In genomic region chr17:66661411-66661843, GRCh38 we compare ENCODE assay signal across 9 cellular contexts.
A peak's percentile ranks its signal among the peaks of the same experiment; 100 is the strongest.
DNase-seq lines count a peak whose midpoint lies in the region; ATAC-seq and TF ChIP-seq lines count a peak whose summit lies in the region.
"Had no signal": no experiment of that assay in that cellular context is flagged by ENCODE, and none has a peak within 500 bp of the region (broad histone marks: within the 10 kb centered on the region; RNA-seq: fewer than 3 reads in every experiment).

No MANE protein-coding gene starts in this region.

- no peak overlapping the region for H3K27ac Mint-ChIP-seq in activated T-helper 2 cell treated with anti-CD3 and anti-CD28 coated beads, Interferon-gamma antibody, Interleukin-2, Interleukin-4, amounts not matched to agents 10 μg/mL and 5 μg/mL and 100 μg/mL, durations not matched to agents 14 hours and 24 hours and 36 hours
- no peak overlapping the region for H3K27ac Mint-ChIP-seq in endothelial cell (ENCODE audit: unreplicated experiment)
- H3K27ac Mint-ChIP-seq: neural progenitor cell had no signal

- H3K4me1 ChIP-seq in BLaER1 treated with 17β-estradiol and CSF1 and Interleukin-3, amounts not matched to agents 10 nM and 100 nM = peaks cover 18 to 30% (median 25%) of the 10 kb centered on the region in 10 experiments

- peaks cover 7 to 32% (median 18%) of the 10 kb centered on the region in 11 experiments; a peak in 15 of 22 replicates for H3K9me3 ChIP-seq in BLaER1 treated with 17β-estradiol and CSF1 and Interleukin-3, amounts not matched to agents 10 nM and 100 nM (replicated peaks in 1 of 11)

- TF ChIP-seq CTCF in endothelial cell (IDR thresholded peaks at IDR 0.05; ENCODE audit: unreplicated experiment) = no peak

- no peak for ATAC-seq in GM19351 (IDR thresholded peaks at IDR 0.05; ENCODE audit: unreplicated experiment)

- H3K36me3 Mint-ChIP-seq in activated T-helper 2 cell treated with anti-CD3 and anti-CD28 coated beads, Interferon-gamma antibody, Interleukin-2, Interleukin-4, amounts not matched to agents 10 μg/mL and 5 μg/mL and 100 μg/mL, durations not matched to agents 14 hours and 24 hours and 36 hours (ENCODE audit: low read depth) = peaks cover 76% of the 10 kb centered on the region
- no peaks in the 10 kb centered on the region for H3K36me3 Mint-ChIP-seq in endothelial cell (ENCODE audit: low read depth, unreplicated experiment)

- no peaks in the 10 kb centered on the region for H3K27me3 Mint-ChIP-seq in activated T-helper 2 cell treated with anti-CD3 and anti-CD28 coated beads, Interferon-gamma antibody, Interleukin-2, Interleukin-4, amounts not matched to agents 10 μg/mL and 5 μg/mL and 100 μg/mL, durations not matched to agents 14 hours and 24 hours and 36 hours (ENCODE audit: low read depth)
- H3K27me3 Mint-ChIP-seq in endothelial cell (ENCODE audit: unreplicated experiment) = no peaks in the 10 kb centered on the region

- no peak overlapping the region for H3K4me3 Mint-ChIP-seq in activated T-helper 2 cell treated with anti-CD3 and anti-CD28 coated beads, Interferon-gamma antibody, Interleukin-2, Interleukin-4, amounts not matched to agents 10 μg/mL and 5 μg/mL and 100 μg/mL, durations not matched to agents 14 hours and 24 hours and 36 hours (ENCODE audit: low read depth)
- H3K4me3 Mint-ChIP-seq in endothelial cell (ENCODE audit: unreplicated experiment) = no peak overlapping the region
- H3K4me3 Mint-ChIP-seq: neural progenitor cell had no signal

- H3K4me2 ChIP-seq in BLaER1 treated with 17β-estradiol and CSF1 and Interleukin-3, amounts not matched to agents 10 nM and 100 nM = peak overlapping the region in 6 of 11 experiments; percentile 4 to 61 (median 14); a peak in 2 of 22 replicates
- H3K4me2 ChIP-seq: neural progenitor cell had no signal

- peaks cover 40% of the 10 kb centered on the region for H3K4me1 Mint-ChIP-seq in activated T-helper 2 cell treated with anti-CD3 and anti-CD28 coated beads, Interferon-gamma antibody, Interleukin-2, Interleukin-4, amounts not matched to agents 10 μg/mL and 5 μg/mL and 100 μg/mL, durations not matched to agents 14 hours and 24 hours and 36 hours (ENCODE audit: low read depth)
- H3K4me1 Mint-ChIP-seq in endothelial cell (ENCODE audit: unreplicated experiment) = no peaks in the 10 kb centered on the region

- H3K9me3 Mint-ChIP-seq in activated T-helper 2 cell treated with anti-CD3 and anti-CD28 coated beads, Interferon-gamma antibody, Interleukin-2, Interleukin-4, amounts not matched to agents 10 μg/mL and 5 μg/mL and 100 μg/mL, durations not matched to agents 14 hours and 24 hours and 36 hours = peaks cover 22% of the 10 kb centered on the region
- no peaks in the 10 kb centered on the region for H3K9me3 Mint-ChIP-seq in endothelial cell (ENCODE audit: unreplicated experiment)

- no peak overlapping the region for H3K4me3 ChIP-seq in BLaER1 treated with 17β-estradiol and CSF1 and Interleukin-3, amounts not matched to agents 10 nM and 100 nM
- H3K4me3 ChIP-seq: neural progenitor cell had no signal

- no peaks in the 10 kb centered on the region for H3K27me3 ChIP-seq in BLaER1 treated with 17β-estradiol and CSF1 and Interleukin-3, amounts not matched to agents 10 nM and 100 nM
- H3K27me3 ChIP-seq: neural progenitor cell had no signal

- H4K20me1 ChIP-seq in BLaER1 treated with 17β-estradiol and CSF1 and Interleukin-3, amounts not matched to agents 10 nM and 100 nM = peaks cover 0 to 57% (median 0%) of the 10 kb centered on the region in 11 experiments; a peak in 3 of 22 replicates

- H3K9ac ChIP-seq in BLaER1 treated with 17β-estradiol and CSF1 and Interleukin-3, amounts not matched to agents 10 nM and 100 nM = no peak overlapping the region
- H3K9ac ChIP-seq: neural progenitor cell had no signal

- H3K27ac ChIP-seq in BLaER1 treated with 17β-estradiol and CSF1 and Interleukin-3, amounts not matched to agents 10 nM and 100 nM = no peak overlapping the region
- H3K27ac ChIP-seq: neural progenitor cell had no signal

- peaks cover 0 to 99% (median 0%) of the 10 kb centered on the region in 11 experiments; a peak in 7 of 22 replicates for H3K36me3 ChIP-seq in BLaER1 treated with 17β-estradiol and CSF1 and Interleukin-3, amounts not matched to agents 10 nM and 100 nM
- H3K36me3 ChIP-seq: neural progenitor cell had no signal

- DNase-seq in H4 (ENCODE audit: low spot score) (peak; percentile 31), NCI-H748 treated with DMSO at 0.1 percent for 48 hours (lab: John Stamatoyannopoulos, UW) (peak; percentile 86), fibroblast of gingiva (ENCODE audit: low read depth) (peak; percentile 18), AG08396 (ENCODE audit: low spot score) (no peak), endothelial cell (ENCODE audit: low spot score) (no peak)
- no peak for DNase-seq in activated T-helper 2 cell treated with anti-CD3 and anti-CD28 coated beads, Interferon-gamma antibody, Interleukin-2, Interleukin-4, amounts not matched to agents 10 μg/mL and 5 μg/mL and 100 μg/mL, durations not matched to agents 14 hours and 24 hours and 36 hours (ENCODE audit: low spot score)

- intact Hi-C loops in activated T-helper 2 cell treated with anti-CD3 and anti-CD28 coated beads, Interferon-gamma antibody, Interleukin-2, Interleukin-4, amounts not matched to agents 10 μg/mL and 5 μg/mL and 100 μg/mL, durations not matched to agents 14 hours and 24 hours and 36 hours (cut with micrococcal nuclease) = no loop called here

Comparison
In these comparisons a context has a peak if more than half of its experiments do, and no peak if none do; other contexts are left out.
1. DNase-seq: peak in H4 (single experiment), NCI-H748 treated with DMSO at 0.1 percent for 48 hours (single experiment) and fibroblast of gingiva (single experiment); none in AG08396 (single experiment), activated T-helper 2 cell treated with anti-CD3 and anti-CD28 coated beads, Interferon-gamma antibody, Interleukin-2, Interleukin-4, amounts not matched to agents 10 μg/mL and 5 μg/mL and 100 μg/mL, durations not matched to agents 14 hours and 24 hours and 36 hours (single experiment) and endothelial cell (single experiment).